ENCODE assay signal across 26 cellular contexts in genomic region chr14:78324353-78324752, GRCh38.
DNase-seq lines count a peak whose midpoint lies in the region; ATAC-seq, FAIRE-seq and TF ChIP-seq lines count a peak whose summit lies in the region.
"Had no signal": no experiment of that assay in that cellular context is flagged by ENCODE, and none has a peak within 500 bp of the region (broad histone marks: within the 10 kb centered on the region; RNA-seq: fewer than 3 reads in every experiment).

No MANE protein-coding gene starts in this region.

- H3K27ac Mint-ChIP-seq in MCF 10A (ENCODE audit: low read depth, unreplicated experiment), result no peak overlapping the region
- H3K27ac Mint-ChIP-seq: CD14-positive monocyte; CD4-positive, alpha-beta T cell; CD8-positive, alpha-beta memory T cell; H9 had no signal

- 60% methylated on average over 1 of the region's 1 CpG for WGBS in mammary epithelial cell (ENCODE audit: low coverage, missing lambda C conversion rate)

- no peak for ATAC-seq in HG02970 (IDR thresholded peaks at IDR 0.05; ENCODE audit: low FRiP score, unreplicated experiment)
- no peak for ATAC-seq in HG03025 (IDR thresholded peaks at IDR 0.05; ENCODE audit: low FRiP score, unreplicated experiment)
- ATAC-seq: A549, GM12878, HCT116 had no signal

- H3K9me3 ChIP-seq in mammary epithelial cell (replicated peaks; ENCODE audit: insufficient read depth, low read length), result peaks cover 4% of the 10 kb centered on the region
- H3K9me3 ChIP-seq: A549; BE2C; BLaER1 treated with 17β-estradiol and CSF1 and Interleukin-3, amounts not matched to agents 10 nM and 100 nM had no signal

- TF ChIP-seq CTCF in mammary epithelial cell (conservative IDR thresholded peaks at IDR 0.05 in 1 of 2, IDR thresholded peaks at IDR 0.05 in 1 of 2; ENCODE audit: extremely low read depth in 1 of 2, insufficient read depth in 1 of 2, low read depth in 1 of 2, low read length in 2 of 2) (no peak), MCF 10A (IDR thresholded peaks at IDR 0.05; ENCODE audit: unreplicated experiment) (no peak), bronchial epithelial cell (IDR thresholded peaks at IDR 0.05; ENCODE audit: insufficient read depth, low read length, severe bottlenecking) (no peak)

- FAIRE-seq in bronchial epithelial cell (lab: Jason Lieb, UNC), result no peak
- FAIRE-seq: A549, D721Med, GM12878, GM19239 had no signal

- H3K4me3 ChIP-seq in mammary epithelial cell (replicated peaks in 1 of 3; ENCODE audit: insufficient read depth in 1 of 3, low read depth in 2 of 3, low read length in 3 of 3), result no peak overlapping the region
- no peak overlapping the region for H3K4me3 ChIP-seq in bronchial epithelial cell (ENCODE audit: low read depth, low read length)
- H3K4me3 ChIP-seq: A549; BLaER1 treated with 17β-estradiol and CSF1 and Interleukin-3, amounts not matched to agents 10 nM and 100 nM; GM12878; GM23248 had no signal

- in situ Hi-C loops in mammary epithelial cell (cut with MboI; ENCODE audit: low sequenced_read_pairs in 2 of 2), result no loop called here

- no peaks in the 10 kb centered on the region for H3K9me3 Mint-ChIP-seq in MCF 10A (ENCODE audit: unreplicated experiment)
- H3K9me3 Mint-ChIP-seq: H9 had no signal

- DNase-seq in mammary epithelial cell, result peak; percentile 1
- DNase-seq in MCF 10A (ENCODE audit: unreplicated experiment), result no peak
- peak; percentile 37 for DNase-seq in NCI-H69 (lab: John Stamatoyannopoulos, UW)
- DNase-seq in bronchial epithelial cell (ENCODE audit: low read depth), result peak; percentile 15
- peak; percentile 40 for DNase-seq in renal cortical epithelial cell (ENCODE audit: low read depth)
- DNase-seq: 8988T; ACHN; AML-193; BE2C; CD4-positive, alpha-beta T cell; CD8-positive, alpha-beta memory T cell; DMS 273 treated with DMSO at 0.1 percent for 48 hours; DMS79; EL; GDM1; GM23248; H9 had no signal

- POLR2A ChIA-PET in MCF 10A (lab: Yijun Ruan, JAX), result interaction anchor here (0.6 kb wide), 1 partner anchor 1188 kb away, joined by 3 read pairs; no protein-coding TSS in a partner anchor

- no peaks in the 10 kb centered on the region for H3K4me1 ChIP-seq in mammary epithelial cell (ENCODE audit: insufficient read depth, low read length)
- H3K4me1 ChIP-seq: A549, BE2C had no signal

- H2AFZ ChIP-seq in mammary epithelial cell (ENCODE audit: low read depth, low read length), result no peak overlapping the region
- H2AFZ ChIP-seq: GM23248 had no signal

- no peak overlapping the region for H3K4me3 Mint-ChIP-seq in MCF 10A (ENCODE audit: unreplicated experiment)
- H3K4me3 Mint-ChIP-seq: CD14-positive monocyte; CD4-positive, alpha-beta T cell; CD8-positive, alpha-beta memory T cell; H9 had no signal

- H3K36me3 Mint-ChIP-seq in MCF 10A (ENCODE audit: insufficient read depth, unreplicated experiment), result peaks cover 6% of the 10 kb centered on the region
- H3K36me3 Mint-ChIP-seq: CD14-positive monocyte had no signal

- intact Hi-C loops in mammary epithelial cell (cut with micrococcal nuclease), result no loop called here
- intact Hi-C loops in MCF 10A (cut with micrococcal nuclease), result no loop called here

- H3K27ac ChIP-seq in mammary epithelial cell (ENCODE audit: insufficient read depth, low read depth, low read length), result no peak overlapping the region
- H3K27ac ChIP-seq: A549; BLaER1 treated with 17β-estradiol and CSF1 and Interleukin-3, amounts not matched to agents 10 nM and 100 nM; GM23248 had no signal

- no peaks in the 10 kb centered on the region for H3K27me3 ChIP-seq in mammary epithelial cell (ENCODE audit: insufficient read depth, low read length)
- peaks cover 2% of the 10 kb centered on the region for H3K27me3 ChIP-seq in bronchial epithelial cell (ENCODE audit: control insufficient read depth, insufficient read depth, low read length)
- H3K27me3 ChIP-seq: BE2C; BLaER1 treated with 17β-estradiol and CSF1 and Interleukin-3, amounts not matched to agents 10 nM and 100 nM had no signal

- H3K9ac ChIP-seq in mammary epithelial cell (ENCODE audit: insufficient read depth, low read length), result no peak overlapping the region
- H3K9ac ChIP-seq: BLaER1 treated with 17β-estradiol and CSF1 and Interleukin-3, amounts not matched to agents 10 nM and 100 nM; GM23248 had no signal

- no peaks in the 10 kb centered on the region for H3K4me1 Mint-ChIP-seq in MCF 10A (ENCODE audit: insufficient read depth, unreplicated experiment)
- H3K4me1 Mint-ChIP-seq: CD14-positive monocyte; CD8-positive, alpha-beta memory T cell had no signal

- no TSS peak for BruUV-seq in mammary epithelial cell (replicated peaks; lab: Mats Ljungman, UMichigan)
- BruUV-seq in MCF 10A (replicated peaks; lab: Mats Ljungman, UMichigan), result no TSS peak

- CTCF ChIA-PET in mammary epithelial cell (lab: Charles Lee; ENCODE audit: low non-redundant PET) (no interaction called here), MCF 10A (lab: Yijun Ruan, JAX) (no interaction called here)

- H3K79me2 ChIP-seq in mammary epithelial cell (ENCODE audit: insufficient read depth, low read length), result no peaks in the 10 kb centered on the region

- H3K27me3 Mint-ChIP-seq in MCF 10A (ENCODE audit: insufficient read depth, unreplicated experiment), result peaks cover 43% of the 10 kb centered on the region

- H3K36me3 ChIP-seq in mammary epithelial cell (ENCODE audit: insufficient read depth, low read length), result no peaks in the 10 kb centered on the region
- no peaks in the 10 kb centered on the region for H3K36me3 ChIP-seq in bronchial epithelial cell (ENCODE audit: control insufficient read depth, insufficient read depth, low read length)
- H3K36me3 ChIP-seq: BE2C; BLaER1 treated with 17β-estradiol and CSF1 and Interleukin-3, amounts not matched to agents 10 nM and 100 nM had no signal

- no peak overlapping the region for H3K4me2 ChIP-seq in mammary epithelial cell (ENCODE audit: insufficient read depth, low read depth, low read length)
- H3K4me2 ChIP-seq: A549 had no signal

- dilution Hi-C loops in mammary epithelial cell (cut with HindIII; ENCODE audit: low sequenced_read_pairs), result no loop called here

- H4K20me1 ChIP-seq in mammary epithelial cell (ENCODE audit: insufficient read depth, low read length), result no peaks in the 10 kb centered on the region
- H4K20me1 ChIP-seq: BLaER1 treated with 17β-estradiol and CSF1 and Interleukin-3, amounts not matched to agents 10 nM and 100 nM had no signal
